ENCODE assay signal across 23 cellular contexts in genomic region chr22:41361716-41362310, GRCh38. TPM values are rescaled to one million over a fixed set of nuclear protein-coding genes. Genes with fewer than 3 reads are reported as not detected.
DNase-seq lines count a peak whose midpoint lies in the region; ATAC-seq, FAIRE-seq and TF ChIP-seq lines count a peak whose summit lies in the region.
"Had no signal": no experiment of that assay in that cellular context is flagged by ENCODE, and none has a peak within 500 bp of the region (broad histone marks: within the 10 kb centered on the region; RNA-seq: fewer than 3 reads in every experiment).

No MANE protein-coding gene starts in this region.

- FAIRE-seq in endothelial cell of umbilical vein (lab: Jason Lieb, UNC): peak; percentile 73

- peaks cover 5% of the 10 kb centered on the region for H3K79me1 ChIP-seq in neuronal stem cell (ENCODE audit: low read depth, low read length)

- no peak overlapping the region for H3K9ac ChIP-seq in endothelial cell of umbilical vein (replicated peaks; ENCODE audit: extremely low read depth, insufficient read depth, low read length)
- H3K9ac ChIP-seq in neuronal stem cell (ENCODE audit: low read depth, low read length, poor library complexity): no peak overlapping the region
- H3K9ac ChIP-seq: SK-N-SH had no signal

- no peak overlapping the region for H3K4me3 Mint-ChIP-seq in GM23338
- H3K4me3 Mint-ChIP-seq: activated naive CD8-positive, alpha-beta T cell treated with anti-CD3 and anti-CD28 coated beads for 36 hours; activated T-helper 1 cell treated with anti-CD3 and anti-CD28 coated beads, Interleukin-12 subunit alpha, Interleukin-12 subunit beta, Interleukin-2, Interleukin-4 antibody, amounts not matched to agents 30 ng/mL and 10 ng/mL and 1 ng/mL, durations not matched to agents 14 hours and 24 hours and 36 hours; CD4-positive, alpha-beta memory T cell had no signal

- no peak overlapping the region for H2BK15ac ChIP-seq in neuronal stem cell (ENCODE audit: low read length)

- H3K27me3 ChIP-seq in GM23338 (ENCODE audit: insufficient read depth): no peaks in the 10 kb centered on the region
- H3K27me3 ChIP-seq in endothelial cell of umbilical vein (ENCODE audit: control insufficient read depth in 2 of 2, insufficient read depth in 2 of 2, low read length in 2 of 2): no peaks in the 10 kb centered on the region
- H3K27me3 ChIP-seq in neuronal stem cell (ENCODE audit: control insufficient read depth in 3 of 3, insufficient read depth in 3 of 3, low read depth in 1 of 3, low read length in 3 of 3): peaks cover 0 to 3% (median 0%) of the 10 kb centered on the region in 3 experiments
- H3K27me3 ChIP-seq in heart left ventricle: no peaks in the 10 kb centered on the region
- H3K27me3 ChIP-seq: body of pancreas, heart right ventricle had no signal

- H3K27ac Mint-ChIP-seq in GM23338: no peak overlapping the region
- H3K27ac Mint-ChIP-seq: activated naive CD8-positive, alpha-beta T cell treated with anti-CD3 and anti-CD28 coated beads for 36 hours; activated T-helper 1 cell treated with anti-CD3 and anti-CD28 coated beads, Interleukin-12 subunit alpha, Interleukin-12 subunit beta, Interleukin-2, Interleukin-4 antibody, amounts not matched to agents 30 ng/mL and 10 ng/mL and 1 ng/mL, durations not matched to agents 14 hours and 24 hours and 36 hours had no signal

- H3K4ac ChIP-seq in neuronal stem cell (ENCODE audit: low read length): no peak overlapping the region

- BruUV-seq in endothelial cell of umbilical vein (replicated peaks; lab: Mats Ljungman, UMichigan): no TSS peak

- no peaks in the 10 kb centered on the region for H3K9me2 ChIP-seq in GM23338 (ENCODE audit: insufficient read depth)
- H3K9me2 ChIP-seq: SK-N-SH had no signal

- H2BK12ac ChIP-seq in neuronal stem cell (ENCODE audit: low read length): no peak overlapping the region

- intact Hi-C loops in endothelial cell of umbilical vein (cut with micrococcal nuclease) (loop anchor here (10.0 kb wide), 1 partner anchor 167 kb away; no protein-coding TSS in a partner anchor), heart left ventricle (cut with DNase I) (loop anchor here in 1 of 10 donors (10.0 kb wide), 1 partner anchor 57 kb away; the partner anchor contains the start of gene ZC3H7B)

- H3K9me3 ChIP-seq in endothelial cell of umbilical vein (replicated peaks; ENCODE audit: control insufficient read depth, insufficient read depth, low read length): no peaks in the 10 kb centered on the region
- H3K9me3 ChIP-seq in neuronal stem cell (replicated peaks in 1 of 2; ENCODE audit: control insufficient read depth in 2 of 2, insufficient read depth in 1 of 2, low read depth in 1 of 2, low read length in 2 of 2): no peaks in the 10 kb centered on the region
- no peaks in the 10 kb centered on the region for H3K9me3 ChIP-seq in heart left ventricle
- H3K9me3 ChIP-seq: body of pancreas, heart right ventricle, mucosa of descending colon, SK-N-SH had no signal

- H3K4me3 ChIP-seq in GM23338: no peak overlapping the region
- no peak overlapping the region for H3K4me3 ChIP-seq in endothelial cell of umbilical vein (replicated peaks in 1 of 3; ENCODE audit: insufficient read depth in 1 of 3, low read depth in 1 of 3, low read length in 3 of 3)
- H3K4me3 ChIP-seq in neuronal stem cell (ENCODE audit: low read length in 2 of 2): no peak overlapping the region
- H3K4me3 ChIP-seq in heart left ventricle: no peak overlapping the region
- H3K4me3 ChIP-seq: body of pancreas, coronary artery, heart right ventricle, mucosa of descending colon had no signal

- CTCF ChIA-PET in RWPE1 (lab: Yijun Ruan, JAX): no interaction called here
- CTCF ChIA-PET in endothelial cell of umbilical vein (lab: Charles Lee): interaction anchor here (1.0 to 2.0 kb wide), 2 partner anchors 14 to 19 kb away, joined by 3 to 5 read pairs; no protein-coding TSS in a partner anchor

- WGBS in neuronal stem cell (ENCODE audit: extremely low coverage in 2 of 2, insufficient read length in 2 of 2, insufficient replicate concordance in 1 of 2), 2 donors: no CpG with 5 or more reads among the region's 13 CpGs
- 92 to 96% (median 95%) methylated on average over 13 of the region's 13 CpGs for WGBS in heart left ventricle, 4 donors

- TF ChIP-seq POLR2A in endothelial cell of umbilical vein (IDR thresholded peaks at IDR 0.05; ENCODE audit: low read depth, low read length) (no peak), heart left ventricle (IDR thresholded peaks at IDR 0.05) (no peak)

- H3K36me3 ChIP-seq in GM23338 (ENCODE audit: insufficient read depth) (no peaks in the 10 kb centered on the region), endothelial cell of umbilical vein (ENCODE audit: control insufficient read depth in 2 of 2, extremely low read depth in 1 of 2, insufficient read depth in 2 of 2, low read length in 2 of 2) (peaks cover 0 to 15% of the 10 kb centered on the region in 2 experiments), neuronal stem cell (replicated peaks in 1 of 2; ENCODE audit: control insufficient read depth in 2 of 2, insufficient read depth in 2 of 2, low read length in 2 of 2) (peaks cover 9 to 30% of the 10 kb centered on the region in 2 donors), heart left ventricle (peaks cover 0 to 22% (median 12%) of the 10 kb centered on the region in 9 donors)

- H3K79me2 ChIP-seq in GM23338 (replicated peaks; ENCODE audit: insufficient read depth) (no peaks in the 10 kb centered on the region), endothelial cell of umbilical vein (ENCODE audit: control insufficient read depth, insufficient read depth, low read length) (no peaks in the 10 kb centered on the region)

- H3K4me1 ChIP-seq in GM23338 (ENCODE audit: insufficient read depth) (peaks cover 32% of the 10 kb centered on the region), endothelial cell of umbilical vein (ENCODE audit: control insufficient read depth, extremely low read depth, insufficient read depth, low read length) (peaks cover 2% of the 10 kb centered on the region), neuronal stem cell (ENCODE audit: control insufficient read depth in 2 of 2, insufficient read depth in 1 of 2, low read depth in 1 of 2, low read length in 2 of 2) (peaks cover 6 to 21% of the 10 kb centered on the region in 2 donors), heart left ventricle (peaks cover 0 to 13% (median 4%) of the 10 kb centered on the region in 12 donors)

- H3K4me1 Mint-ChIP-seq in GM23338: peaks cover 46% of the 10 kb centered on the region

- H3F3A ChIP-seq in GM23338 (replicated peaks; ENCODE audit: low read depth): peaks cover 13% of the 10 kb centered on the region; the same call in 1 of the 2 replicates

- DNase-seq in GM23338 (ENCODE audit: low spot score) (no peak), RWPE1 (ENCODE audit: low spot score) (no peak), endothelial cell of umbilical vein (ENCODE audit: low read depth, low spot score) (no peak), neuronal stem cell (ENCODE audit: low spot score) (no peak), heart left ventricle (no peak), activated gamma-delta T cell (lab: John Stamatoyannopoulos, UW) (no peak), caudate nucleus (lab: John Stamatoyannopoulos, UW) (no peak)
- no peak for DNase-seq in activated effector memory CD4-positive, alpha-beta T cell treated with Interleukin-2 at 50 U/mL for 16 hours
- DNase-seq: activated CD4-positive, alpha-beta T cell treated with anti-CD3 and anti-CD28 coated beads, Interleukin-2, amount 50 U/mL, for 1 hour; activated naive CD8-positive, alpha-beta T cell treated with anti-CD3 and anti-CD28 coated beads for 36 hours; body of pancreas; CD4-positive, alpha-beta memory T cell; DMS79 treated with DMSO at 0.1 percent for 48 hours; GOT3; heart right ventricle; mucosa of descending colon; NCI-H1436; NCI-H510A; SK-N-SH; substantia nigra had no signal

- H4K91ac ChIP-seq in neuronal stem cell (ENCODE audit: low read depth, low read length, poor library complexity): no peak overlapping the region

- peak overlapping the region; percentile 54 for H3K18ac ChIP-seq in neuronal stem cell (ENCODE audit: low read length)

- H3K23ac ChIP-seq in neuronal stem cell (ENCODE audit: low read depth, low read length, poor library complexity): no peak overlapping the region

- peaks cover 2% of the 10 kb centered on the region; the same call in 1 of the 3 replicates for H3K36me3 Mint-ChIP-seq in GM23338 (ENCODE audit: low read depth)

- H2AK5ac ChIP-seq in neuronal stem cell (ENCODE audit: low read depth, low read length): no peak overlapping the region

- no peak overlapping the region for H2BK120ac ChIP-seq in neuronal stem cell (ENCODE audit: low read depth, low read length)

- H4K8ac ChIP-seq in neuronal stem cell (ENCODE audit: low read depth, low read length): no peak overlapping the region

- peak overlapping the region; percentile 66 for H3K14ac ChIP-seq in neuronal stem cell (ENCODE audit: low read length)

- H3K27ac ChIP-seq in GM23338 (ENCODE audit: low read depth): peak overlapping the region; percentile 42; the same call in 1 of the 2 replicates
- peak overlapping the region; percentile 67 for H3K27ac ChIP-seq in RWPE1
- H3K27ac ChIP-seq in endothelial cell of umbilical vein (ENCODE audit: insufficient read depth, low read depth, low read length): no peak overlapping the region
- H3K27ac ChIP-seq in neuronal stem cell (replicated peaks; ENCODE audit: low read length): no peak overlapping the region
- no peak overlapping the region for H3K27ac ChIP-seq in heart left ventricle
- no peak overlapping the region for H3K27ac ChIP-seq in caudate nucleus (ENCODE audit: low read depth, low read length)
- H3K27ac ChIP-seq: body of pancreas, coronary artery, heart right ventricle, HL-60 had no signal

- H3K9me3 Mint-ChIP-seq in GM23338: no peaks in the 10 kb centered on the region
- H3K9me3 Mint-ChIP-seq: activated naive CD8-positive, alpha-beta T cell treated with anti-CD3 and anti-CD28 coated beads for 36 hours; activated T-helper 1 cell treated with anti-CD3 and anti-CD28 coated beads, Interleukin-12 subunit alpha, Interleukin-12 subunit beta, Interleukin-2, Interleukin-4 antibody, amounts not matched to agents 30 ng/mL and 10 ng/mL and 1 ng/mL, durations not matched to agents 14 hours and 24 hours and 36 hours had no signal

- H3K9me1 ChIP-seq in endothelial cell of umbilical vein (replicated peaks; ENCODE audit: control insufficient read depth, extremely low read depth, insufficient read depth, low read length): no peaks in the 10 kb centered on the region

- H4K20me1 ChIP-seq in GM23338 (replicated peaks; ENCODE audit: insufficient read depth): no peaks in the 10 kb centered on the region
- no peaks in the 10 kb centered on the region for H4K20me1 ChIP-seq in endothelial cell of umbilical vein (replicated peaks; ENCODE audit: control insufficient read depth, extremely low read depth, insufficient read depth, low read length)

- no peak for ATAC-seq in GM23338
- ATAC-seq in heart left ventricle: no peak
- ATAC-seq: body of pancreas, heart right ventricle, mucosa of descending colon had no signal

- H3K4me2 ChIP-seq in GM23338 (no peak overlapping the region), endothelial cell of umbilical vein (ENCODE audit: insufficient read depth, low read length) (no peak overlapping the region), neuronal stem cell (ENCODE audit: insufficient read depth, low read length, poor library complexity, severe bottlenecking) (no peak overlapping the region)
- H3K4me2 ChIP-seq: SK-N-SH had no signal

- dilution Hi-C loops in endothelial cell of umbilical vein (cut with MboI; ENCODE audit: extremely low pct_ligation_motif_present, low sequenced_read_pairs): no loop called here

- TF ChIP-seq CTCF in GM23338 (conservative IDR thresholded peaks at IDR 0.05; ENCODE audit: low read depth in 2 of 2) (no peak), RWPE1 (conservative IDR thresholded peaks at IDR 0.05; ENCODE audit: low read depth) (no peak), endothelial cell of umbilical vein (IDR thresholded peaks at IDR 0.05; ENCODE audit: extremely low read depth in 1 of 2, insufficient read depth in 1 of 2, low read depth in 1 of 2, low read length in 2 of 2) (no peak), heart left ventricle (IDR thresholded peaks at IDR 0.05) (no peak)

- POLR2A ChIA-PET in RWPE1 (lab: Yijun Ruan, JAX; ENCODE audit: low non-redundant PET): no interaction called here
- POLR2A ChIA-PET in endothelial cell of umbilical vein (lab: Charles Lee): no interaction called here

- no peak overlapping the region for H2BK5ac ChIP-seq in neuronal stem cell (ENCODE audit: low read length)

- no peak overlapping the region for H2AFZ ChIP-seq in GM23338
- no peak overlapping the region for H2AFZ ChIP-seq in endothelial cell of umbilical vein (ENCODE audit: low read depth, low read length)
- H2AFZ ChIP-seq in neuronal stem cell (ENCODE audit: low read length): no peak overlapping the region

- peaks cover 6% of the 10 kb centered on the region for H3K27me3 Mint-ChIP-seq in GM23338 (ENCODE audit: insufficient read depth, low read depth, poor library complexity)
- H3K27me3 Mint-ChIP-seq: CD4-positive, alpha-beta memory T cell had no signal

RNA-seq across cellular contexts. Expression of gene TEF, which starts 19.9 kb away (rescaled TPM):
- 7.0 and 7.2 TPM in 2 replicates for total RNA-seq in GM23338 (2014; rRNA removed; shearing (Covaris generic))
- polyA plus RNA-seq in GM23338 (2016; fragmentation: Nextera tagmentation; extraction: Ambion mirVana) (2.3 and 2.4 TPM in 2 replicates), endothelial cell of umbilical vein (4.0 and 5.3 TPM in 2 replicates), heart left ventricle (10 to 100 TPM in 1 of 2 donors, 1 to 10 TPM in 1; 9.9 to 15.8 TPM)
- total RNA-seq in endothelial cell of umbilical vein (2.2 and 2.9 TPM in 2 replicates), heart left ventricle (10 to 100 TPM in 8 of 9 donors, 1 to 10 TPM in 1; 7.2 to 35.3 (median 19.6) TPM)
- 2.2 and 4.2 TPM in 2 replicates for polyA plus RNA-seq in endothelial cell of umbilical vein (2011; cell fraction: cytosol; rRNA removed)
- 2.1 and 3.2 TPM in 2 replicates for polyA plus RNA-seq in endothelial cell of umbilical vein (2011; cell fraction: nucleus; rRNA removed)
- polyA plus RNA-seq in endothelial cell of umbilical vein (2012): 1.5 and 1.6 TPM in 2 replicates
- 9.3 and 13.6 TPM in 2 replicates for polyA minus RNA-seq in endothelial cell of umbilical vein
- 1.0 TPM for polyA minus RNA-seq in endothelial cell of umbilical vein (2011; cell fraction: cytosol; rRNA and poly(A)+ RNA removed)
- polyA minus RNA-seq in endothelial cell of umbilical vein (2011; cell fraction: nucleus; rRNA and poly(A)+ RNA removed): 2.5 and 3.1 TPM in 2 replicates
- polyA plus RNA-seq in neuronal stem cell (2013, experiment 1 of 2): 15.1 TPM
- polyA plus RNA-seq in neuronal stem cell (2013, experiment 2 of 2): 15.8 TPM

Comparison
In these comparisons a context has a peak if more than half of its experiments do, and no peak if none do; other contexts are left out.
1. H3K27ac ChIP-seq: peak in GM23338 (single experiment) and RWPE1 (single experiment); none in endothelial cell of umbilical vein (single experiment), neuronal stem cell (single experiment), heart left ventricle (0 of 12) and caudate nucleus (single experiment).